ENCODE assay signal across 16 cellular contexts in the genomic region with DNA sequence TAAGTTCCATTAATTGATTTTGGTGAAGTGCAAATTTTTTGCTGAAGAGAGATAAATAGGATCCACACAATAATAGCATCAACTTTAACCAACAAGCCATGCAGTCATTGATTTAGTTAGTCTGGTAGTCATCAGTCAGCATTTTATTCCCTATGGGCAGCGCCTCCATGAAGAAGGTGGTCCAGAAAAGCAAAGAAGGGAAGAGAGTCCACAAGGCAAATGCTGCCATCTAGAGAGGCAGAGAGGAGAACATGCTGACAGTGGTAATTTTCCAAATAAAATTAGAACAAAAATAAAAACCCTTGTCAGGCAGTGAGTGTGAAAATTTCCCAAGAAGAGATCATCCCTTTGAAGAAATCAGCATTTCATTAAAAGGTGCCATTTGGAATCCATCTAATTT.
DNase-seq lines count a peak whose midpoint lies in the region; ATAC-seq, FAIRE-seq and TF ChIP-seq lines count a peak whose summit lies in the region.
"Had no signal": no experiment of that assay in that cellular context is flagged by ENCODE, and none has a peak within 500 bp of the region (broad histone marks: within the 10 kb centered on the region; RNA-seq: fewer than 3 reads in every experiment).

No MANE protein-coding gene starts in this region.

- no peak overlapping the region for H4K8ac ChIP-seq in mesenchymal stem cell (ENCODE audit: low read length)

- FAIRE-seq in pancreas (lab: Jason Lieb, UNC) = no peak

- no peak overlapping the region for H3K4me2 ChIP-seq in mesenchymal stem cell (ENCODE audit: low read length, poor library complexity, severe bottlenecking)

- H3K23ac ChIP-seq in mesenchymal stem cell (ENCODE audit: low read length in 2 of 2) = no peak overlapping the region

- no peak overlapping the region for H3K4ac ChIP-seq in mesenchymal stem cell (ENCODE audit: low read depth in 1 of 2, low read length in 2 of 2)

- H2AK5ac ChIP-seq in mesenchymal stem cell (ENCODE audit: low read length, severe bottlenecking) = no peak overlapping the region

- H4K91ac ChIP-seq in mesenchymal stem cell (ENCODE audit: low read length) = no peak overlapping the region

- WGBS in mesenchymal stem cell = 88% methylated on average over 1 of the region's 1 CpG
- WGBS in pancreas, 2 donors = 47 to 55% methylated on average over 1 of the region's 1 CpG

- no peaks in the 10 kb centered on the region for H3K9me3 Mint-ChIP-seq in HFFc6
- H3K9me3 Mint-ChIP-seq in activated naive CD4-positive, alpha-beta T cell treated with anti-CD3 and anti-CD28 coated beads for 36 hours = no peaks in the 10 kb centered on the region
- H3K9me3 Mint-ChIP-seq: activated CD4-positive, alpha-beta memory T cell treated with anti-CD3 and anti-CD28 coated beads, Interleukin-2, amount 10 ng/mL, durations not matched to agents 7 days and 5 days; T-helper 1 cell treated with Interleukin-12 subunit alpha and Interleukin-12 subunit beta and Interleukin-4 antibody, amounts not matched to agents 30 μg/mL and 1 μg/mL, for 36 hours had no signal

- DNase-seq in HFFc6 = peak; percentile 35
- DNase-seq in astrocyte of the spinal cord (ENCODE audit: low read depth, low spot score) = no peak
- peak; percentile 41 for DNase-seq in mesenchymal stem cell
- no peak for DNase-seq in pancreas
- DNase-seq in activated naive CD4-positive, alpha-beta T cell treated with anti-CD3 and anti-CD28 coated beads for 36 hours = no peak
- DNase-seq in NCI-H2029 treated with DMSO at 0.1 percent for 48 hours (lab: John Stamatoyannopoulos, UW) = no peak
- no peak for DNase-seq in A172 (ENCODE audit: low spot score)
- DNase-seq: activated CD4-positive, alpha-beta memory T cell treated with anti-CD3 and anti-CD28 coated beads, Interleukin-2, amount 10 ng/mL, durations not matched to agents 7 days and 5 days; left ventricle myocardium superior; ovary; stimulated activated CD4-positive, alpha-beta T cell treated with anti-CD3 and anti-CD28 coated beads, Interleukin-2, amount 100 ng/mL, for 24 hours; stimulated activated naive CD4-positive, alpha-beta T cell had no signal

- ATAC-seq in pancreas = no peak
- ATAC-seq: gastroesophageal sphincter, left ventricle myocardium superior had no signal

- no peak overlapping the region for H3K14ac ChIP-seq in mesenchymal stem cell (ENCODE audit: low read length in 2 of 2)

- 0 out of 2 replicates have a peak, but pooled peaks cover 2% of the 10 kb centered on the region for H3K27me3 Mint-ChIP-seq in HFFc6 (ENCODE audit: insufficient read depth)
- no peaks in the 10 kb centered on the region for H3K27me3 Mint-ChIP-seq in activated naive CD4-positive, alpha-beta T cell treated with anti-CD3 and anti-CD28 coated beads for 36 hours (ENCODE audit: low read depth)
- H3K27me3 Mint-ChIP-seq: activated CD4-positive, alpha-beta memory T cell treated with anti-CD3 and anti-CD28 coated beads, Interleukin-2, amount 10 ng/mL, durations not matched to agents 7 days and 5 days had no signal

- H2BK5ac ChIP-seq in mesenchymal stem cell (ENCODE audit: low read depth, low read length, poor library complexity, severe bottlenecking) = no peak overlapping the region

- TF ChIP-seq CTCF in C4-2B (conservative IDR thresholded peaks at IDR 0.05) (peak; percentile 8), HFFc6 (IDR thresholded peaks at IDR 0.05) (peak; percentile 66), astrocyte of the spinal cord (IDR thresholded peaks at IDR 0.05; ENCODE audit: low read depth, low read length) (peak; percentile 24), pancreas (IDR thresholded peaks at IDR 0.05) (no peak)

- H2BK12ac ChIP-seq in mesenchymal stem cell (ENCODE audit: low read length in 2 of 2) = no peak overlapping the region

- H3K27me3 ChIP-seq in mesenchymal stem cell (ENCODE audit: control insufficient read depth in 1 of 2, insufficient read depth in 1 of 2, low read length in 2 of 2) (peaks cover 0 to 3% of the 10 kb centered on the region in 2 experiments), pancreas (no peaks in the 10 kb centered on the region)
- H3K27me3 ChIP-seq: gastroesophageal sphincter, ovary had no signal

- H3K9me3 ChIP-seq in mesenchymal stem cell (ENCODE audit: control insufficient read depth, low read length) (no peaks in the 10 kb centered on the region), pancreas (no peaks in the 10 kb centered on the region)
- H3K9me3 ChIP-seq: gastroesophageal sphincter, ovary had no signal

- H3K27ac ChIP-seq in C4-2B = no peak overlapping the region
- H3K27ac ChIP-seq in mesenchymal stem cell (ENCODE audit: low read length, poor library complexity, severe bottlenecking) = no peak overlapping the region
- no peak overlapping the region for H3K27ac ChIP-seq in pancreas
- H3K27ac ChIP-seq: gastroesophageal sphincter, HL-60, ovary had no signal

- no peak overlapping the region for H2BK120ac ChIP-seq in mesenchymal stem cell (ENCODE audit: low read depth, low read length)

- H3K4me3 Mint-ChIP-seq in HFFc6 = no peak overlapping the region
- no peak overlapping the region for H3K4me3 Mint-ChIP-seq in activated naive CD4-positive, alpha-beta T cell treated with anti-CD3 and anti-CD28 coated beads for 36 hours
- H3K4me3 Mint-ChIP-seq: activated CD4-positive, alpha-beta memory T cell treated with anti-CD3 and anti-CD28 coated beads, Interleukin-2, amount 10 ng/mL, durations not matched to agents 7 days and 5 days; T-helper 1 cell treated with Interleukin-12 subunit alpha and Interleukin-12 subunit beta and Interleukin-4 antibody, amounts not matched to agents 30 μg/mL and 1 μg/mL, for 36 hours had no signal

- no peaks in the 10 kb centered on the region for H3K36me3 ChIP-seq in mesenchymal stem cell (ENCODE audit: control insufficient read depth in 1 of 2, insufficient read depth in 2 of 2, low read depth in 1 of 2, low read length in 2 of 2)
- H3K36me3 ChIP-seq in pancreas = no peaks in the 10 kb centered on the region
- H3K36me3 ChIP-seq: gastroesophageal sphincter, ovary had no signal

- H2BK15ac ChIP-seq in mesenchymal stem cell (ENCODE audit: low read depth, poor library complexity, severe bottlenecking) = no peak overlapping the region

- no peak overlapping the region for H2AFZ ChIP-seq in mesenchymal stem cell (ENCODE audit: low read depth, low read length)

- peaks cover 26% of the 10 kb centered on the region for H3K4me1 Mint-ChIP-seq in HFFc6 (ENCODE audit: low read depth)
- no peaks in the 10 kb centered on the region for H3K4me1 Mint-ChIP-seq in activated naive CD4-positive, alpha-beta T cell treated with anti-CD3 and anti-CD28 coated beads for 36 hours (ENCODE audit: low read depth)
- H3K4me1 Mint-ChIP-seq: activated CD4-positive, alpha-beta memory T cell treated with anti-CD3 and anti-CD28 coated beads, Interleukin-2, amount 10 ng/mL, durations not matched to agents 7 days and 5 days had no signal

- in situ Hi-C loops in astrocyte of the spinal cord (cut with HindIII; ENCODE audit: low sequenced_read_pairs) = no loop called here

- no peak overlapping the region for H3K18ac ChIP-seq in mesenchymal stem cell (ENCODE audit: low read depth in 1 of 2, low read length in 2 of 2)

- H3K27ac Mint-ChIP-seq in HFFc6 = no peak overlapping the region
- no peak overlapping the region for H3K27ac Mint-ChIP-seq in activated naive CD4-positive, alpha-beta T cell treated with anti-CD3 and anti-CD28 coated beads for 36 hours
- H3K27ac Mint-ChIP-seq: activated CD4-positive, alpha-beta memory T cell treated with anti-CD3 and anti-CD28 coated beads, Interleukin-2, amount 10 ng/mL, durations not matched to agents 7 days and 5 days; T-helper 1 cell treated with Interleukin-12 subunit alpha and Interleukin-12 subunit beta and Interleukin-4 antibody, amounts not matched to agents 30 μg/mL and 1 μg/mL, for 36 hours had no signal

- no peaks in the 10 kb centered on the region for H3K79me1 ChIP-seq in mesenchymal stem cell (replicated peaks; ENCODE audit: low read length, poor library complexity, severe bottlenecking)

- CTCF ChIA-PET in activated naive CD4-positive, alpha-beta T cell treated with anti-CD3 and anti-CD28 coated beads for 36 hours (lab: Charles Lee) = no interaction called here

- H3K36me3 Mint-ChIP-seq in HFFc6 (ENCODE audit: low read depth) = no peaks in the 10 kb centered on the region
- H3K36me3 Mint-ChIP-seq in activated naive CD4-positive, alpha-beta T cell treated with anti-CD3 and anti-CD28 coated beads for 36 hours (ENCODE audit: low read depth) = no peaks in the 10 kb centered on the region

- H3K4me1 ChIP-seq in mesenchymal stem cell (ENCODE audit: control insufficient read depth, insufficient read depth, low read depth, low read length) (no peaks in the 10 kb centered on the region), pancreas (no peaks in the 10 kb centered on the region)
- H3K4me1 ChIP-seq: gastroesophageal sphincter had no signal

- intact Hi-C loops in pancreas (cut with DNase I) = no loop called here
- intact Hi-C loops in activated naive CD4-positive, alpha-beta T cell treated with anti-CD3 and anti-CD28 coated beads for 36 hours (cut with micrococcal nuclease) = no loop called here

- H3K9ac ChIP-seq in mesenchymal stem cell (ENCODE audit: low read length) = no peak overlapping the region

- no peak overlapping the region for H3K4me3 ChIP-seq in astrocyte of the spinal cord (ENCODE audit: low read depth, low read length)
- no peak overlapping the region for H3K4me3 ChIP-seq in mesenchymal stem cell (ENCODE audit: insufficient read depth in 1 of 2, low read depth in 1 of 2, low read length in 2 of 2)
- no peak overlapping the region for H3K4me3 ChIP-seq in pancreas
- H3K4me3 ChIP-seq: gastroesophageal sphincter, ovary had no signal

Comparison
In these comparisons a context has a peak if more than half of its experiments do, and no peak if none do; other contexts are left out.
1. CTCF ChIP-seq: peak in C4-2B (single experiment), HFFc6 (single experiment) and astrocyte of the spinal cord (single experiment); none in pancreas (0 of 4).
2. DNase-seq: peak in HFFc6 (single experiment) and mesenchymal stem cell (single experiment); none in astrocyte of the spinal cord (single experiment), pancreas (0 of 6), activated naive CD4-positive, alpha-beta T cell treated with anti-CD3 and anti-CD28 coated beads for 36 hours (single experiment), NCI-H2029 treated with DMSO at 0.1 percent for 48 hours (single experiment) and A172 (single experiment).